In the genomic region with DNA sequence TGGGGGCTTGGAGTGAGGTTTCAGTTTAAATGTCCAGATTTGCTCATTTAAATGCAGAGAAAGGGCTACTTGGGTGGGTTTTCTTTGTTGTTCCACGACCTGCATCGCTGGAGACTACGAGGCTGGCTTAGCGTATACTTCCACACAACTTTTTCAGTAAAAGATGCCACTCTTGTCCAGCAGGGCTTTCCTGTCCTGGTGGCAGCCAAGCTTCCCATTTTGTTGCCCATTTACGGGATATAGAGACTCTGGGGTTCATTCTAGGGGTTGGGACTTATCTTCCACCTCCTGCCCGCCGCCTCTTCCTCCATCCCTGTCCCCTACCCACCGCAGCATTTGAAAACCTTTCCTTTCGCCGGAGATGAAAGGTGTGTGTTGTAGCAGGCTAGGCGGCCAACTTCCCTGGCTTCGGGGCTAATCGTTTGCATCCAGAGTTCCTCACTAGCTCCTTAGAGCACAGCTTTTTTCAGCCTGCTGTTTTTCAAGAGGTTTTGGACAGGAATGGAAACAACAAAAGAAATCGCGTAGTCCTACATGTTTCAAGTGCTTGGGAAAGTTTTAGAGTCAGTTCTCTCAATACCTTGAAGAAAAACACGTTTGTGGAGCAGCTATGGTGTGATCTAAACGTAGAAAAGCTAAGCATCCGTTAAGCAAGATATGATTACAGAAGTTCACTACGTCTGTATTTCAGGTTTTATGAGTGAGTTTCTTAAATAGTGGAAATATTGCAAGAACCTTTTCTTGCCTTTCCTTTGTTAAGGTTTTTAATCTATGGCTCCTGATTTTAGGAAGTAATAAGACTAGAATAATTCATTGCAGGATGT, we compare ENCODE assay signal across 8 cellular contexts. TPM values are rescaled to one million over a fixed set of nuclear protein-coding genes. Genes with fewer than 3 reads are reported as not detected.
DNase-seq lines count a peak whose midpoint lies in the region; ATAC-seq and TF ChIP-seq lines count a peak whose summit lies in the region.

No MANE protein-coding gene starts in this region.

- H3K4me1 ChIP-seq in Loucy (ENCODE audit: insufficient read depth, low read length, poor library complexity, severe bottlenecking) (peaks cover 39% of the 10 kb centered on the region), adipocyte (ENCODE audit: control insufficient read depth, insufficient read depth, low read length) (peaks cover 7% of the 10 kb centered on the region), thoracic aorta (ENCODE audit: control insufficient read depth in 1 of 2, low read depth in 2 of 2) (peaks cover 0 to 8% of the 10 kb centered on the region in 2 donors)

- peaks cover 50% of the 10 kb centered on the region for H3K79me2 ChIP-seq in Loucy (ENCODE audit: insufficient read depth, low read length)

- ATAC-seq in GM21529 (IDR thresholded peaks at IDR 0.05; ENCODE audit: unreplicated experiment) (peak; percentile 24), thoracic aorta (ENCODE audit: insufficient number of reproducible peaks, low FRiP score, low read depth) (no peak)

- 0 out of 2 replicates have a peak, but pooled peaks cover 6% of the 10 kb centered on the region for H3F3A ChIP-seq in Loucy (ENCODE audit: low read depth)

- H3K4me2 ChIP-seq in Loucy (ENCODE audit: low read depth, low read length, poor library complexity, severe bottlenecking), result peak overlapping the region; percentile 78

- DNase-seq in DMS 273 (lab: John Stamatoyannopoulos, UW; ENCODE audit: unreplicated experiment) (peak; percentile 72), DMS 273 treated with DMSO at 0.1 percent for 48 hours (lab: John Stamatoyannopoulos, UW) (no peak), adipocyte (ENCODE audit: low read depth) (peak; percentile 38), kidney epithelial cell (ENCODE audit: low read depth) (no peak), thoracic aorta (ENCODE audit: low spot score) (no peak), dedifferentiated amniotic fluid mesenchymal stem cell (ENCODE audit: extremely low spot score) (no peak)

- no peaks in the 10 kb centered on the region for H3K27me3 ChIP-seq in Loucy (ENCODE audit: insufficient read depth, low read length, poor library complexity, severe bottlenecking)
- peaks cover 25% of the 10 kb centered on the region for H3K27me3 ChIP-seq in adipocyte (replicated peaks; ENCODE audit: control insufficient read depth, insufficient read depth, low read length)
- H3K27me3 ChIP-seq in kidney epithelial cell (ENCODE audit: control insufficient read depth, insufficient read depth, low read length), result no peaks in the 10 kb centered on the region
- no peaks in the 10 kb centered on the region for H3K27me3 ChIP-seq in thoracic aorta (replicated peaks; ENCODE audit: insufficient read depth)

- no peaks in the 10 kb centered on the region for H3K9me2 ChIP-seq in Loucy (replicated peaks; ENCODE audit: low read depth, low read length)

- peaks cover 6% of the 10 kb centered on the region for H4K20me1 ChIP-seq in Loucy (ENCODE audit: insufficient read depth, low read length, poor library complexity, severe bottlenecking)

- H3K36me3 ChIP-seq in Loucy (ENCODE audit: insufficient read depth, low read length), result no peaks in the 10 kb centered on the region
- no peaks in the 10 kb centered on the region for H3K36me3 ChIP-seq in adipocyte (ENCODE audit: control insufficient read depth, insufficient read depth, low read length, severe bottlenecking)
- no peaks in the 10 kb centered on the region for H3K36me3 ChIP-seq in kidney epithelial cell (ENCODE audit: control insufficient read depth, insufficient read depth, low read length)
- H3K36me3 ChIP-seq in thoracic aorta, result no peaks in the 10 kb centered on the region

- H3K9me3 ChIP-seq in Loucy (ENCODE audit: insufficient read depth, low read depth, low read length), result no peaks in the 10 kb centered on the region
- no peaks in the 10 kb centered on the region for H3K9me3 ChIP-seq in adipocyte (ENCODE audit: control insufficient read depth, low read length)
- no peaks in the 10 kb centered on the region for H3K9me3 ChIP-seq in thoracic aorta

- TF ChIP-seq CTCF in Loucy (conservative IDR thresholded peaks at IDR 0.05; ENCODE audit: low read length) (peak; percentile 33), kidney epithelial cell (IDR thresholded peaks at IDR 0.05; ENCODE audit: insufficient read depth, low read length, poor library complexity, severe bottlenecking) (peak; percentile 17), thoracic aorta (IDR thresholded peaks at IDR 0.05) (no peak)

- H2AFZ ChIP-seq in Loucy (ENCODE audit: low read length), result peak overlapping the region; percentile 76

- H3K4me3 ChIP-seq in Loucy (ENCODE audit: low read length, poor library complexity, severe bottlenecking) (peak overlapping the region; percentile 79), adipocyte (ENCODE audit: low read length) (peak overlapping the region; percentile 82), kidney epithelial cell (ENCODE audit: low read depth, low read length) (peak overlapping the region; percentile 50), thoracic aorta (peak overlapping the region; percentile 70)

- H3K9ac ChIP-seq in Loucy (ENCODE audit: low read depth, low read length, poor library complexity, severe bottlenecking), result peak overlapping the region; percentile 79
- peak overlapping the region; percentile 39 for H3K9ac ChIP-seq in adipocyte (ENCODE audit: low read length)

- H3K27ac ChIP-seq in thoracic aorta, result no peak overlapping the region

RNA-seq across cellular contexts. Expression of a gene that starts 0.8 kb away (rescaled TPM):
- total RNA-seq in kidney epithelial cell, result 4.7 and 13.7 TPM in 2 replicates
- total RNA-seq in thoracic aorta, result 1 to 10 TPM in 1 of 2 donors, under 1 TPM in 1; 0.27 to 1.6 TPM

RNA-seq across cellular contexts. Expression of a gene that starts 25.9 kb away (rescaled TPM):
- total RNA-seq in kidney epithelial cell, result 209 and 243 TPM in 2 replicates
- 10 to 100 TPM; 66.2 to 97.5 TPM for total RNA-seq in thoracic aorta

RNA-seq across cellular contexts. Expression of a gene that starts 54.6 kb away (rescaled TPM):
- total RNA-seq in kidney epithelial cell (0.07 and 0.46 TPM in 2 replicates), thoracic aorta (not detected)

RNA-seq across cellular contexts. Expression of a gene that starts 58.8 kb away (rescaled TPM):
- total RNA-seq in kidney epithelial cell (3.9 and 4.4 TPM in 2 replicates), thoracic aorta (1 to 10 TPM; 6.4 to 6.8 TPM)

Comparison
In these comparisons a context has a peak if more than half of its experiments do, and no peak if none do; other contexts are left out.
1. DNase-seq: peak in DMS 273 (single experiment) and adipocyte (single experiment); none in DMS 273 treated with DMSO at 0.1 percent for 48 hours (single experiment), kidney epithelial cell (single experiment), thoracic aorta (single experiment) and dedifferentiated amniotic fluid mesenchymal stem cell (single experiment).
2. Peak in every context shown above with its lines, with median percentiles within 50 percentile points of each other: H3K4me3 ChIP-seq.